Comparison of ENCODE assay signal across 1 cellular context in genomic region chr3:51671090-51672082, GRCh38.
TF ChIP-seq lines count a peak whose summit lies in the region.

Gene TEX264 (plus strand): TSS chr3:51671252. CDS start chr3:51674305, 3,053 bp downstream.

TF ChIP-seq in HEK293, 187 proteins besides CTCF, POLR2A, EP300 and RAD21 (continued from another document and continues in another):
- TF ChIP-seq, protein P1, sequence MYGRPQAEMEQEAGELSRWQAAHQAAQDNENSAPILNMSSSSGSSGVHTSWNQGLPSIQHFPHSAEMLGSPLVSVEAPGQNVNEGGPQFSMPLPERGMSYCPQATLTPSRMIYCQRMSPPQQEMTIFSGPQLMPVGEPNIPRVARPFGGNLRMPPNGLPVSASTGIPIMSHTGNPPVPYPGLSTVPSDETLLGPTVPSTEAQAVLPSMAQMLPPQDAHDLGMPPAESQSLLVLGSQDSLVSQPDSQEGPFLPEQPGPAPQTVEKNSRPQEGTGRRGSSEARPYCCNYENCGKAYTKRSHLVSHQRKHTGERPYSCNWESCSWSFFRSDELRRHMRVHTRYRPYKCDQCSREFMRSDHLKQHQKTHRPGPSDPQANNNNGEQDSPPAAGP (tag by site-specific recombination; IDR thresholded peaks at IDR 0.05): no peak
- no peak for TF ChIP-seq TCF7L2 (IDR thresholded peaks at IDR 0.05; ENCODE audit: borderline replicate concordance, low read depth, low read length)
- no peak for TF ChIP-seq ZNF404 (tag by site-specific recombination; IDR thresholded peaks at IDR 0.05)
- no peak for TF ChIP-seq ZNF624 (tag by site-specific recombination; IDR thresholded peaks at IDR 0.05)
- TF ChIP-seq ZNF677 (tag by site-specific recombination; IDR thresholded peaks at IDR 0.05): no peak
- TF ChIP-seq ZNF350 (tag by site-specific recombination; IDR thresholded peaks at IDR 0.05): no peak
- TF ChIP-seq SCRT1 (tag by site-specific recombination; IDR thresholded peaks at IDR 0.05; ENCODE audit: borderline replicate concordance): no peak
- TF ChIP-seq ZNF596 (tag by site-specific recombination; IDR thresholded peaks at IDR 0.05): no peak
- no peak for TF ChIP-seq ZNF701 (tag by site-specific recombination; IDR thresholded peaks at IDR 0.05)
- TF ChIP-seq ZSCAN5A (tag by site-specific recombination; IDR thresholded peaks at IDR 0.05): peak; percentile 59; the same call in 1 of the 2 replicates
- no peak for TF ChIP-seq ZNF704 (tag by site-specific recombination; IDR thresholded peaks at IDR 0.05)
- TF ChIP-seq ZNF629 (tag by site-specific recombination; IDR thresholded peaks at IDR 0.05): peak; percentile 23; the same call in 1 of the 2 replicates
- no peak for TF ChIP-seq ZNF433 (tag by site-specific recombination; IDR thresholded peaks at IDR 0.05; ENCODE audit: low read depth)
- peak; percentile 78 for TF ChIP-seq ZBTB20 (tag by site-specific recombination; IDR thresholded peaks at IDR 0.05)
- no peak for TF ChIP-seq ZNF292 (tag by site-specific recombination; IDR thresholded peaks at IDR 0.05; ENCODE audit: borderline replicate concordance, low read depth)
- peak; percentile 49; the same call in 1 of the 2 replicates for TF ChIP-seq ZBTB6 (tag by site-specific recombination; IDR thresholded peaks at IDR 0.05)
- peak; percentile 58; the same call in 1 of the 2 replicates for TF ChIP-seq KLF8 (tag by site-specific recombination; IDR thresholded peaks at IDR 0.05)
- TF ChIP-seq MYNN (tag by site-specific recombination; IDR thresholded peaks at IDR 0.05; ENCODE audit: borderline replicate concordance): no peak
- TF ChIP-seq HOXD13 (CRISPR knock-in tag; IDR thresholded peaks at IDR 0.05; ENCODE audit: borderline replicate concordance): no peak
- TF ChIP-seq ZNF132 (tag by site-specific recombination; IDR thresholded peaks at IDR 0.05; ENCODE audit: borderline replicate concordance): no peak
- TF ChIP-seq, protein P2, sequence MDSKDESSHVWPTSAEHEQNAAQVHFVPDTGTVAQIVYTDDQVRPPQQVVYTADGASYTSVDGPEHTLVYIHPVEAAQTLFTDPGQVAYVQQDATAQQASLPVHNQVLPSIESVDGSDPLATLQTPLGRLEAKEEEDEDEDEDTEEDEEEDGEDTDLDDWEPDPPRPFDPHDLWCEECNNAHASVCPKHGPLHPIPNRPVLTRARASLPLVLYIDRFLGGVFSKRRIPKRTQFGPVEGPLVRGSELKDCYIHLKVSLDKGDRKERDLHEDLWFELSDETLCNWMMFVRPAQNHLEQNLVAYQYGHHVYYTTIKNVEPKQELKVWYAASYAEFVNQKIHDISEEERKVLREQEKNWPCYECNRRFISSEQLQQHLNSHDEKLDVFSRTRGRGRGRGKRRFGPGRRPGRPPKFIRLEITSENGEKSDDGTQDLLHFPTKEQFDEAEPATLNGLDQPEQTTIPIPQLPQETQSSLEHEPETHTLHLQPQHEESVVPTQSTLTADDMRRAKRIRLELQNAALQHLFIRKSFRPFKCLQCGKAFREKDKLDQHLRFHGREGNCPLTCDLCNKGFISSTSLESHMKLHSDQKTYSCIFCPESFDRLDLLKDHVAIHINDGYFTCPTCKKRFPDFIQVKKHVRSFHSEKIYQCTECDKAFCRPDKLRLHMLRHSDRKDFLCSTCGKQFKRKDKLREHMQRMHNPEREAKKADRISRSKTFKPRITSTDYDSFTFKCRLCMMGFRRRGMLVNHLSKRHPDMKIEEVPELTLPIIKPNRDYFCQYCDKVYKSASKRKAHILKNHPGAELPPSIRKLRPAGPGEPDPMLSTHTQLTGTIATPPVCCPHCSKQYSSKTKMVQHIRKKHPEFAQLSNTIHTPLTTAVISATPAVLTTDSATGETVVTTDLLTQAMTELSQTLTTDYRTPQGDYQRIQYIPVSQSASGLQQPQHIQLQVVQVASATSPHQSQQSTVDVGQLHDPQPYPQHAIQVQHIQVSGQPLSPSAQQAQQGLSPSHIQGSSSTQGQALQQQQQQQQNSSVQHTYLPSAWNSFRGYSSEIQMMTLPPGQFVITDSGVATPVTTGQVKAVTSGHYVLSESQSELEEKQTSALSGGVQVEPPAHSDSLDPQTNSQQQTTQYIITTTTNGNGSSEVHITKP (tag by site-specific recombination; IDR thresholded peaks at IDR 0.05): peak; percentile 24; the same call in 1 of the 2 replicates
- peak; percentile 16 for TF ChIP-seq ZXDB (tag by site-specific recombination; IDR thresholded peaks at IDR 0.05)
- no peak for TF ChIP-seq ZNF792 (tag by site-specific recombination; IDR thresholded peaks at IDR 0.05)
- TF ChIP-seq ZNF571 (tag by site-specific recombination; IDR thresholded peaks at IDR 0.05): no peak
- TF ChIP-seq PRDM4 (tag by site-specific recombination; IDR thresholded peaks at IDR 0.05): peak; percentile 88
- no peak for TF ChIP-seq ZNF645 (tag by site-specific recombination; IDR thresholded peaks at IDR 0.05)
- TF ChIP-seq, protein P3, sequence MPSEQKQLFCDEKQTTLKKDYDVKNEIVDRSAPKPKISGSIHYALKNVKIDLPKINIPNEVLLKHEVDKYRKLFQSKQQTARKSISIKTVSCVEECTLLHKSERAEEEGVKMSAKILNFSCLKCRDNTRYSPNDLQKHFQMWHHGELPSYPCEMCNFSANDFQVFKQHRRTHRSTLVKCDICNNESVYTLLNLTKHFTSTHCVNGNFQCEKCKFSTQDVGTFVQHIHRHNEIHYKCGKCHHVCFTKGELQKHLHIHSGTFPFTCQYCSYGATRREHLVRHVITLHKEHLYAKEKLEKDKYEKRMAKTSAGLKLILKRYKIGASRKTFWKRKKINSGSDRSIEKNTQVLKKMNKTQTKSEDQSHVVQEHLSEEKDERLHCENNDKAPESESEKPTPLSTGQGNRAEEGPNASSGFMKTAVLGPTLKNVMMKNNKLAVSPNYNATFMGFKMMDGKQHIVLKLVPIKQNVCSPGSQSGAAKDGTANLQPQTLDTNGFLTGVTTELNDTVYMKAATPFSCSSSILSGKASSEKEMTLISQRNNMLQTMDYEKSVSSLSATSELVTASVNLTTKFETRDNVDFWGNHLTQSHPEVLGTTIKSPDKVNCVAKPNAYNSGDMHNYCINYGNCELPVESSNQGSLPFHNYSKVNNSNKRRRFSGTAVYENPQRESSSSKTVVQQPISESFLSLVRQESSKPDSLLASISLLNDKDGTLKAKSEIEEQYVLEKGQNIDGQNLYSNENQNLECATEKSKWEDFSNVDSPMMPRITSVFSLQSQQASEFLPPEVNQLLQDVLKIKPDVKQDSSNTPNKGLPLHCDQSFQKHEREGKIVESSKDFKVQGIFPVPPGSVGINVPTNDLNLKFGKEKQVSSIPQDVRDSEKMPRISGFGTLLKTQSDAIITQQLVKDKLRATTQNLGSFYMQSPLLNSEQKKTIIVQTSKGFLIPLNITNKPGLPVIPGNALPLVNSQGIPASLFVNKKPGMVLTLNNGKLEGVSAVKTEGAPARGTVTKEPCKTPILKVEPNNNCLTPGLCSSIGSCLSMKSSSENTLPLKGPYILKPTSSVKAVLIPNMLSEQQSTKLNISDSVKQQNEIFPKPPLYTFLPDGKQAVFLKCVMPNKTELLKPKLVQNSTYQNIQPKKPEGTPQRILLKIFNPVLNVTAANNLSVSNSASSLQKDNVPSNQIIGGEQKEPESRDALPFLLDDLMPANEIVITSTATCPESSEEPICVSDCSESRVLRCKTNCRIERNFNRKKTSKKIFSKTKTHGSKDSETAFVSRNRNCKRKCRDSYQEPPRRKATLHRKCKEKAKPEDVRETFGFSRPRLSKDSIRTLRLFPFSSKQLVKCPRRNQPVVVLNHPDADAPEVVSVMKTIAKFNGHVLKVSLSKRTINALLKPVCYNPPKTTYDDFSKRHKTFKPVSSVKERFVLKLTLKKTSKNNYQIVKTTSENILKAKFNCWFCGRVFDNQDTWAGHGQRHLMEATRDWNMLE (tag by site-specific recombination; conservative IDR thresholded peaks at IDR 0.05; ENCODE audit: low read depth): no peak
- TF ChIP-seq ZNF394 (tag by site-specific recombination; IDR thresholded peaks at IDR 0.05; ENCODE audit: borderline replicate concordance): no peak
- no peak for TF ChIP-seq ZNF521 (tag by site-specific recombination; IDR thresholded peaks at IDR 0.05)
- TF ChIP-seq ZBTB8A (tag by site-specific recombination; IDR thresholded peaks at IDR 0.05): peak; percentile 60
- TF ChIP-seq, protein P4, sequence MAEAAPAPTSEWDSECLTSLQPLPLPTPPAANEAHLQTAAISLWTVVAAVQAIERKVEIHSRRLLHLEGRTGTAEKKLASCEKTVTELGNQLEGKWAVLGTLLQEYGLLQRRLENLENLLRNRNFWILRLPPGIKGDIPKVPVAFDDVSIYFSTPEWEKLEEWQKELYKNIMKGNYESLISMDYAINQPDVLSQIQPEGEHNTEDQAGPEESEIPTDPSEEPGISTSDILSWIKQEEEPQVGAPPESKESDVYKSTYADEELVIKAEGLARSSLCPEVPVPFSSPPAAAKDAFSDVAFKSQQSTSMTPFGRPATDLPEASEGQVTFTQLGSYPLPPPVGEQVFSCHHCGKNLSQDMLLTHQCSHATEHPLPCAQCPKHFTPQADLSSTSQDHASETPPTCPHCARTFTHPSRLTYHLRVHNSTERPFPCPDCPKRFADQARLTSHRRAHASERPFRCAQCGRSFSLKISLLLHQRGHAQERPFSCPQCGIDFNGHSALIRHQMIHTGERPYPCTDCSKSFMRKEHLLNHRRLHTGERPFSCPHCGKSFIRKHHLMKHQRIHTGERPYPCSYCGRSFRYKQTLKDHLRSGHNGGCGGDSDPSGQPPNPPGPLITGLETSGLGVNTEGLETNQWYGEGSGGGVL (tag by site-specific recombination; IDR thresholded peaks at IDR 0.05): peak; percentile 50; the same call in 1 of the 2 replicates
- TF ChIP-seq ZEB2 (tag by site-specific recombination; IDR thresholded peaks at IDR 0.05): 0 out of 2 replicates have a peak, but pooled peaks have one; percentile 40
- no peak for TF ChIP-seq ZNF223 (tag by site-specific recombination; IDR thresholded peaks at IDR 0.05)
- TF ChIP-seq ZNF239 (tag by site-specific recombination; IDR thresholded peaks at IDR 0.05): no peak
- no peak for TF ChIP-seq FEZF1 (tag by site-specific recombination; IDR thresholded peaks at IDR 0.05)
- no peak for TF ChIP-seq ZNF558 (tag by site-specific recombination; IDR thresholded peaks at IDR 0.05)
- TF ChIP-seq, protein P5, sequence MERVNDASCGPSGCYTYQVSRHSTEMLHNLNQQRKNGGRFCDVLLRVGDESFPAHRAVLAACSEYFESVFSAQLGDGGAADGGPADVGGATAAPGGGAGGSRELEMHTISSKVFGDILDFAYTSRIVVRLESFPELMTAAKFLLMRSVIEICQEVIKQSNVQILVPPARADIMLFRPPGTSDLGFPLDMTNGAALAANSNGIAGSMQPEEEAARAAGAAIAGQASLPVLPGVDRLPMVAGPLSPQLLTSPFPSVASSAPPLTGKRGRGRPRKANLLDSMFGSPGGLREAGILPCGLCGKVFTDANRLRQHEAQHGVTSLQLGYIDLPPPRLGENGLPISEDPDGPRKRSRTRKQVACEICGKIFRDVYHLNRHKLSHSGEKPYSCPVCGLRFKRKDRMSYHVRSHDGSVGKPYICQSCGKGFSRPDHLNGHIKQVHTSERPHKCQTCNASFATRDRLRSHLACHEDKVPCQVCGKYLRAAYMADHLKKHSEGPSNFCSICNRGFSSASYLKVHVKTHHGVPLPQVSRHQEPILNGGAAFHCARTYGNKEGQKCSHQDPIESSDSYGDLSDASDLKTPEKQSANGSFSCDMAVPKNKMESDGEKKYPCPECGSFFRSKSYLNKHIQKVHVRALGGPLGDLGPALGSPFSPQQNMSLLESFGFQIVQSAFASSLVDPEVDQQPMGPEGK (tag by site-specific recombination; IDR thresholded peaks at IDR 0.05): peak; percentile 83; the same call in 1 of the 2 replicates
- no peak for TF ChIP-seq ZNF776 (tag by site-specific recombination; IDR thresholded peaks at IDR 0.05; ENCODE audit: borderline replicate concordance)
